8 cellular contexts compared by ENCODE assay signal in the genomic region with DNA sequence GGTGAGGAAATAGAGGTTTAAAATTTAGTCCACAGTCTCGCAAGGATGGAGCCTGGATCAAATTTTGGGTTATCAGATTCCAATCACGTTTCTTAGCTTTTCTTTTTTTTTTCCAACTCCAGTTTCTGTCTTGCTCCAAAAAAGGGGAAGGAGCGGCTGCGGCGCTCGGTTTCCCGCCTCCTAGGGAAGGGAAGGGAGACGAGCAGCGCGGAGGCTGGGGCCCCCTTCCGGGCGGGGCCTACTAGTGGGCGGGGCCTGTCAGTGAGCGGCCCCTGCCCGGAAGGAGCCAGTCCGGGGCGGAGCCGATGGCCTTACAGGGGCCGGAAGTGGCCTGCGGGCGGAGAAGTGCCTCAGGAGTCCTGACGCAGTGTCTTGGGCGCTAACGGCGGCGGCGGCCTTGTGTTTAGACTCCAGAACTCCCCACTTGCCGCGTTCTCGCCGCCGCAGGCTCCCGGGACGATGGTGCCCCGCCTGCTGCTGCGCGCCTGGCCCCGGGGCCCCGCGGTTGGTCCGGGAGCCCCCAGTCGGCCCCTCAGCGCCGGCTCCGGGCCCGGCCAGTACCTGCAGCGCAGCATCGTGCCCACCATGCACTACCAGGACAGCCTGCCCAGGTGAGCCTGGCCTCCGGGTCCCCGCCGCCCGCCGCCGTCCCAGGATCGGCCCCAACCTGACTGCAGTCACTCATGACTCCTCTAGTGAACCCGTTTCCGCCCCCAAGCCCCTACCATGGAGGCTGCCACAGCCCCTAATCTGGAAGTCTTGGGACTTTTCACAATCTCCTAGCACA. TPM values are rescaled to one million over a fixed set of nuclear protein-coding genes. Genes with fewer than 3 reads are reported as not detected.
DNase-seq lines count a peak whose midpoint lies in the region; ATAC-seq and TF ChIP-seq lines count a peak whose summit lies in the region.

TSS of gene CPT2 (plus strand) at position 340 of the 787 bp plus-strand sequence. CDS start at position 460, 120 bp downstream.

- H3K27me3 Mint-ChIP-seq in activated T-helper 17 cell treated with anti-CD3 and anti-CD28 coated beads, Interleukin-2, amount 50 U/mL, for 72 hours: no peaks in the 10 kb centered on the region
- H3K27me3 Mint-ChIP-seq in naive thymus-derived CD4-positive, alpha-beta T cell: no peaks in the 10 kb centered on the region
- H3K27me3 Mint-ChIP-seq in stimulated activated memory B cell treated with anti-CD40 and anti-IgM and Interleukin-4, amounts not matched to agents 10 μg/mL and 1 μg/mL and 100 μg/mL, for 72 hours: no peaks in the 10 kb centered on the region

- peak; percentile 96 for DNase-seq in EH (ENCODE audit: low read depth)
- DNase-seq in H4 (ENCODE audit: low spot score): peak; percentile 92
- DNase-seq in RWPE2 (ENCODE audit: low spot score): peak; percentile 94
- DNase-seq in fibroblast of lung (ENCODE audit: low read depth in 2 of 2): peak; percentile 91 to 92
- DNase-seq in naive thymus-derived CD4-positive, alpha-beta T cell: peak; percentile 78 to 94 (median 89)

- H3K36me3 ChIP-seq in Loucy (ENCODE audit: insufficient read depth, low read length) (no peaks in the 10 kb centered on the region), RWPE2 (ENCODE audit: low read depth) (peaks cover 3% of the 10 kb centered on the region; the same call in 1 of the 2 replicates), fibroblast of lung (ENCODE audit: control insufficient read depth, insufficient read depth, low read length) (no peaks in the 10 kb centered on the region)
- peaks cover 0 to 11% (median 0%) of the 10 kb centered on the region in 3 experiments for H3K36me3 ChIP-seq in naive thymus-derived CD4-positive, alpha-beta T cell (ENCODE audit: control insufficient read depth in 2 of 3, insufficient read depth in 3 of 3, low read length in 3 of 3)

- H3F3A ChIP-seq in Loucy (ENCODE audit: low read depth): no peaks in the 10 kb centered on the region

- H3K27me3 ChIP-seq in Loucy (ENCODE audit: insufficient read depth, low read length, poor library complexity, severe bottlenecking) (no peaks in the 10 kb centered on the region), RWPE2 (ENCODE audit: insufficient read depth, poor library complexity, severe bottlenecking) (no peaks in the 10 kb centered on the region), fibroblast of lung (ENCODE audit: control insufficient read depth, insufficient read depth, low read length) (no peaks in the 10 kb centered on the region)
- H3K27me3 ChIP-seq in naive thymus-derived CD4-positive, alpha-beta T cell (ENCODE audit: control insufficient read depth in 2 of 2, insufficient read depth in 2 of 2, low read length in 2 of 2): no peaks in the 10 kb centered on the region

- CTCF ChIA-PET in naive thymus-derived CD4-positive, alpha-beta T cell (lab: Charles Lee): interaction anchor here (1.7 kb wide), 1 partner anchor 14 kb away, joined by 4 read pairs; no protein-coding TSS in a partner anchor

- peak within 1 kb of the TSS; percentile 96 for H3K9ac ChIP-seq in Loucy (ENCODE audit: low read depth, low read length, poor library complexity, severe bottlenecking)
- peak within 1 kb of the TSS; percentile 98 for H3K9ac ChIP-seq in fibroblast of lung (ENCODE audit: insufficient read depth, low read length)

- H3K36me3 Mint-ChIP-seq in activated T-helper 17 cell treated with anti-CD3 and anti-CD28 coated beads, Interleukin-2, amount 50 U/mL, for 72 hours (ENCODE audit: low read depth): peaks cover 29% of the 10 kb centered on the region
- peaks cover 4 to 21% (median 12%) of the 10 kb centered on the region in 5 donors for H3K36me3 Mint-ChIP-seq in naive thymus-derived CD4-positive, alpha-beta T cell
- peaks cover 10% of the 10 kb centered on the region for H3K36me3 Mint-ChIP-seq in stimulated activated memory B cell treated with anti-CD40 and anti-IgM and Interleukin-4, amounts not matched to agents 10 μg/mL and 1 μg/mL and 100 μg/mL, for 72 hours

- intact Hi-C loops in naive thymus-derived CD4-positive, alpha-beta T cell (cut with micrococcal nuclease): loop anchor here (1.0 to 5.0 kb wide), 17 partner anchors 24 to 1319 kb away; partner anchors contain the start of genes CC2D1B (in 2 of the 2), CZIB (in 2 of the 2), MAGOH (in 2 of the 2) and NDC1 (in 2 of the 2)

- no peaks in the 10 kb centered on the region for H3K9me3 Mint-ChIP-seq in activated T-helper 17 cell treated with anti-CD3 and anti-CD28 coated beads, Interleukin-2, amount 50 U/mL, for 72 hours
- H3K9me3 Mint-ChIP-seq in naive thymus-derived CD4-positive, alpha-beta T cell: peaks cover 0 to 4% (median 0%) of the 10 kb centered on the region in 11 donors
- H3K9me3 Mint-ChIP-seq in stimulated activated memory B cell treated with anti-CD40 and anti-IgM and Interleukin-4, amounts not matched to agents 10 μg/mL and 1 μg/mL and 100 μg/mL, for 72 hours: peaks cover 3% of the 10 kb centered on the region

- H3K4me3 ChIP-seq in Loucy (ENCODE audit: low read length, poor library complexity, severe bottlenecking) (peak within 1 kb of the TSS; percentile 85), RWPE2 (ENCODE audit: severe bottlenecking) (peak within 1 kb of the TSS; percentile 95), fibroblast of lung (replicated peaks in 1 of 4; ENCODE audit: control extremely low read depth in 1 of 4, insufficient read depth in 1 of 4, low read depth in 3 of 4, low read length in 4 of 4) (peak within 1 kb of the TSS; percentile 87 to 98 (median 88))
- H3K4me3 ChIP-seq in naive thymus-derived CD4-positive, alpha-beta T cell (ENCODE audit: low read length): peak within 1 kb of the TSS; percentile 91

- peak; percentile 97 for ATAC-seq in RWPE2 (ENCODE audit: low read depth)
- peak; percentile 100 for ATAC-seq in activated T-helper 17 cell treated with anti-CD3 and anti-CD28 coated beads, Interleukin-2, amount 50 U/mL, for 72 hours (replicated peaks)
- ATAC-seq in naive thymus-derived CD4-positive, alpha-beta T cell: peak; percentile 99
- ATAC-seq in stimulated activated memory B cell treated with anti-CD40 and anti-IgM and Interleukin-4, amounts not matched to agents 10 μg/mL and 1 μg/mL and 100 μg/mL, for 72 hours: peak; percentile 99

- H3K27ac ChIP-seq in RWPE2 (ENCODE audit: poor library complexity, severe bottlenecking) (peak within 1 kb of the TSS; percentile 73), fibroblast of lung (ENCODE audit: insufficient read depth, low read length) (peak within 1 kb of the TSS; percentile 96)
- peak within 1 kb of the TSS; percentile 98 for H3K27ac ChIP-seq in naive thymus-derived CD4-positive, alpha-beta T cell (ENCODE audit: low read depth, low read length)

- H3K4me2 ChIP-seq in Loucy (ENCODE audit: low read depth, low read length, poor library complexity, severe bottlenecking) (peak within 1 kb of the TSS; percentile 94), fibroblast of lung (ENCODE audit: extremely low read depth, insufficient read depth, low read length) (peak within 1 kb of the TSS; percentile 94)

- H3K4me1 Mint-ChIP-seq in activated T-helper 17 cell treated with anti-CD3 and anti-CD28 coated beads, Interleukin-2, amount 50 U/mL, for 72 hours: peaks cover 10% of the 10 kb centered on the region
- peaks cover 13 to 48% (median 44%) of the 10 kb centered on the region in 7 donors for H3K4me1 Mint-ChIP-seq in naive thymus-derived CD4-positive, alpha-beta T cell
- H3K4me1 Mint-ChIP-seq in stimulated activated memory B cell treated with anti-CD40 and anti-IgM and Interleukin-4, amounts not matched to agents 10 μg/mL and 1 μg/mL and 100 μg/mL, for 72 hours: peaks cover 20% of the 10 kb centered on the region

- H3K79me2 ChIP-seq in Loucy (ENCODE audit: insufficient read depth, low read length) (peaks cover 20% of the 10 kb centered on the region), fibroblast of lung (ENCODE audit: control insufficient read depth, insufficient read depth, low read length) (peaks cover 10% of the 10 kb centered on the region)

- H4K20me1 ChIP-seq in Loucy (ENCODE audit: insufficient read depth, low read length, poor library complexity, severe bottlenecking) (no peaks in the 10 kb centered on the region), fibroblast of lung (ENCODE audit: control insufficient read depth, extremely low read depth, insufficient read depth, low read length) (no peaks in the 10 kb centered on the region)

- peak within 1 kb of the TSS; percentile 100 for H3K27ac Mint-ChIP-seq in activated T-helper 17 cell treated with anti-CD3 and anti-CD28 coated beads, Interleukin-2, amount 50 U/mL, for 72 hours
- H3K27ac Mint-ChIP-seq in naive thymus-derived CD4-positive, alpha-beta T cell: peak within 1 kb of the TSS; percentile 90 to 100 (median 97)
- H3K27ac Mint-ChIP-seq in stimulated activated memory B cell treated with anti-CD40 and anti-IgM and Interleukin-4, amounts not matched to agents 10 μg/mL and 1 μg/mL and 100 μg/mL, for 72 hours: peak within 1 kb of the TSS; percentile 93

- H3K9me3 ChIP-seq in Loucy (ENCODE audit: insufficient read depth, low read depth, low read length): no peaks in the 10 kb centered on the region
- H3K9me3 ChIP-seq in RWPE2 (ENCODE audit: severe bottlenecking): no peaks in the 10 kb centered on the region
- no peaks in the 10 kb centered on the region for H3K9me3 ChIP-seq in fibroblast of lung (ENCODE audit: control insufficient read depth, insufficient read depth, low read depth, low read length)
- no peaks in the 10 kb centered on the region for H3K9me3 ChIP-seq in naive thymus-derived CD4-positive, alpha-beta T cell (ENCODE audit: control insufficient read depth in 2 of 3, low read length in 3 of 3)

- H3K4me1 ChIP-seq in Loucy (ENCODE audit: insufficient read depth, low read length, poor library complexity, severe bottlenecking): peaks cover 21% of the 10 kb centered on the region
- peaks cover 19% of the 10 kb centered on the region for H3K4me1 ChIP-seq in RWPE2 (ENCODE audit: insufficient read depth, poor library complexity, severe bottlenecking)
- H3K4me1 ChIP-seq in fibroblast of lung (ENCODE audit: control insufficient read depth, extremely low read depth, insufficient read depth, low read length): peaks cover 17% of the 10 kb centered on the region
- peaks cover 16 to 20% of the 10 kb centered on the region in 2 donors for H3K4me1 ChIP-seq in naive thymus-derived CD4-positive, alpha-beta T cell (ENCODE audit: control insufficient read depth in 2 of 2, insufficient read depth in 2 of 2, low read length in 2 of 2)

- no peak for TF ChIP-seq CTCF in Loucy (conservative IDR thresholded peaks at IDR 0.05; ENCODE audit: low read length)
- TF ChIP-seq CTCF in RWPE2 (IDR thresholded peaks at IDR 0.05; ENCODE audit: poor library complexity, severe bottlenecking): no peak
- peak in 1 of 2 donors; percentile 9 for TF ChIP-seq CTCF in fibroblast of lung (conservative IDR thresholded peaks at IDR 0.05 in 1 of 2, IDR thresholded peaks at IDR 0.05 in 1 of 2; ENCODE audit: low read depth in 1 of 2, low read length in 2 of 2)

- no peaks in the 10 kb centered on the region for H3K9me2 ChIP-seq in Loucy (replicated peaks; ENCODE audit: low read depth, low read length)

- H3K4me3 Mint-ChIP-seq in activated T-helper 17 cell treated with anti-CD3 and anti-CD28 coated beads, Interleukin-2, amount 50 U/mL, for 72 hours: peak within 1 kb of the TSS; percentile 99
- peak within 1 kb of the TSS; percentile 88 to 100 (median 98) for H3K4me3 Mint-ChIP-seq in naive thymus-derived CD4-positive, alpha-beta T cell
- H3K4me3 Mint-ChIP-seq in stimulated activated memory B cell treated with anti-CD40 and anti-IgM and Interleukin-4, amounts not matched to agents 10 μg/mL and 1 μg/mL and 100 μg/mL, for 72 hours: peak within 1 kb of the TSS; percentile 89

- H2AFZ ChIP-seq in Loucy (ENCODE audit: low read length) (peak within 1 kb of the TSS; percentile 89), fibroblast of lung (ENCODE audit: low read length) (peak within 1 kb of the TSS; percentile 61)

- POLR2A ChIA-PET in naive thymus-derived CD4-positive, alpha-beta T cell (lab: Charles Lee): interaction anchor here (0.6 to 6.3 kb wide), 5 partner anchors 10 to 24 kb away, joined by 3 to 42 read pairs (median 4); partner anchors contain the start of gene CZIB

RNA-seq across cellular contexts. Expression of gene CPT2, which starts in this region (rescaled TPM):
- total RNA-seq in H4 (2014; rRNA removed; shearing (Covaris generic)): 23.3 and 30.6 TPM in 2 replicates
- 10 to 100 TPM; 14.5 to 16.5 TPM for total RNA-seq in activated T-helper 17 cell treated with anti-CD3 and anti-CD28 coated beads, Interleukin-2, amount 50 U/mL, for 72 hours
- 13.4 and 18.3 TPM in 2 replicates for total RNA-seq in fibroblast of lung
- 17.2 and 17.3 TPM in 2 replicates for polyA plus RNA-seq in fibroblast of lung
- 11.4 TPM in 2 replicates for polyA plus RNA-seq in fibroblast of lung (2012)
- polyA minus RNA-seq in fibroblast of lung (ENCODE audit: low replicate concordance): 12.4 and 14.3 TPM in 2 replicates
- total RNA-seq in naive thymus-derived CD4-positive, alpha-beta T cell: 10 to 100 TPM in 4 of 5 experiments, 1 to 10 TPM in 1; 8.8 to 23.0 (median 13.4) TPM
- polyA plus RNA-seq in naive thymus-derived CD4-positive, alpha-beta T cell: 10 to 100 TPM; 18.7 to 23.2 TPM

Comparison
In these comparisons a context has a peak if more than half of its experiments do, and no peak if none do; other contexts are left out.
1. Peak in every context shown above with its lines: DNase-seq, ATAC-seq, H3K4me3 ChIP-seq and H3K27ac ChIP-seq.